14 cellular contexts compared by ENCODE assay signal in genomic region chr9:79776581-79776980, GRCh38.
"Had no signal": no experiment of that assay in that cellular context is flagged by ENCODE, and none has a peak within 500 bp of the region (broad histone marks: within the 10 kb centered on the region; RNA-seq: fewer than 3 reads in every experiment).

No MANE protein-coding gene starts in this region.

- H3K36me3 ChIP-seq: gastroesophageal sphincter, right atrium auricular region, tibial artery had no signal

- DNase-seq: activated CD4-positive, alpha-beta T cell treated with anti-CD3 and anti-CD28 coated beads, Interleukin-2, amount 10 ng/mL, durations not matched to agents 7 days and 5 days; activated CD8-positive, alpha-beta memory T cell treated with anti-CD3 and anti-CD28 coated beads for 24 hours; activated naive CD8-positive, alpha-beta T cell treated with anti-CD3 and anti-CD28 coated beads for 36 hours; anterior cingulate cortex; dermis blood vessel endothelial cell; effector memory CD8-positive, alpha-beta T cell; hippocampal formation; occipital lobe; stimulated activated CD4-positive, alpha-beta T cell treated with anti-CD3 and anti-CD28 coated beads, Interleukin-15, amount 100 ng/mL, for 24 hours; stimulated activated CD4-positive, alpha-beta T cell treated with anti-CD3 and anti-CD28 coated beads, Interleukin-4, amount 100 ng/mL, for 1 hour; stimulated activated naive CD4-positive, alpha-beta T cell; tibial artery had no signal

- ATAC-seq: effector memory CD8-positive, alpha-beta T cell; gastroesophageal sphincter had no signal

- H3K4me1 ChIP-seq: gastroesophageal sphincter, right atrium auricular region, tibial artery had no signal

- H3K4me3 ChIP-seq: gastroesophageal sphincter, right atrium auricular region, tibial artery had no signal

- H3K27ac ChIP-seq: gastroesophageal sphincter, right atrium auricular region, tibial artery had no signal

- H3K27me3 ChIP-seq: gastroesophageal sphincter, right atrium auricular region, tibial artery had no signal

- H3K9me3 ChIP-seq: gastroesophageal sphincter, right atrium auricular region, tibial artery had no signal
